Comparison of ENCODE assay signal across 8 cellular contexts in the genomic region with DNA sequence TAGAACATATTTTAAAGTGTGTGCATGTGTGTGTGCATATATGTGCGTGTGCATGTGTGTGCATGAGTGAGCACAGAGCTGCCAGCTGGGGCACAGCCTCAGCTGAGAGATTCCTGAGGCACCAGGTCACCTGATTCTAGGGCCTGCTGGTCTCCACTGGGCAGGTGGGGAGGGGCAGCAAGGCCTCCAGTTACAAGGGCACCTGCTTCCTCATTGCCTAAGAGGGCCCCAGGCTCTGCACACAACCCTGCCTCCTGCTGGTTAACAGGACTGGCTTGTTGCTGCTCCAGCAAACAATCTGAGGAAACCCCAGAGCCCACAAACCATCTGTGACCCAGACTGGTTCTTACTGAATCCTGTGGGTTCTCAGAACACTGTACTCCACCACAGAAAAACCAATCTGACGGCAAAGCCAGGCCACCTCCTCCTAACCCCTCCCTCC. TPM values are rescaled to one million over a fixed set of nuclear protein-coding genes. Genes with fewer than 3 reads are reported as not detected.
A peak's percentile ranks its signal among the peaks of the same experiment; 100 is the strongest.
DNase-seq lines count a peak whose midpoint lies in the region; ATAC-seq lines count a peak whose summit lies in the region.

No MANE protein-coding gene starts in this region.

- no peak overlapping the region for H3K4me3 Mint-ChIP-seq in activated CD8-positive, alpha-beta T cell treated with anti-CD3 and anti-CD28 coated beads, Interleukin-2, amount 10 ng/mL, durations not matched to agents 7 days and 5 days

- H3K27me3 Mint-ChIP-seq in activated CD8-positive, alpha-beta T cell treated with anti-CD3 and anti-CD28 coated beads, Interleukin-2, amount 10 ng/mL, durations not matched to agents 7 days and 5 days (ENCODE audit: low read depth): peaks cover 16% of the 10 kb centered on the region

- DNase-seq in D341Med (ENCODE audit: low spot score) (peak; percentile 75), NCI-H526 treated with DMSO at 0.1 percent for 48 hours (lab: John Stamatoyannopoulos, UW) (peak; percentile 89), retina (peak; percentile 67), SW 1271 (lab: John Stamatoyannopoulos, UW) (no peak)
- peak; percentile 94 for DNase-seq in activated CD8-positive, alpha-beta T cell treated with anti-CD3 and anti-CD28 coated beads, Interleukin-2, amount 10 ng/mL, durations not matched to agents 7 days and 5 days

- CTCF ChIA-PET in activated CD8-positive, alpha-beta T cell treated with anti-CD3 and anti-CD28 coated beads, Interleukin-2, amount 10 ng/mL, durations not matched to agents 7 days and 5 days (lab: Charles Lee): interaction anchor here (0.6 to 7.0 kb wide), 21 partner anchors 13 to 393 kb away, joined by 3 to 123 read pairs (median 4); partner anchors contain the start of genes PM20D2, PNRC1 and RRAGD

- H3K4me1 Mint-ChIP-seq in activated CD8-positive, alpha-beta T cell treated with anti-CD3 and anti-CD28 coated beads, Interleukin-2, amount 10 ng/mL, durations not matched to agents 7 days and 5 days (ENCODE audit: low read depth): peaks cover 36% of the 10 kb centered on the region

- POLR2A ChIA-PET in activated CD8-positive, alpha-beta T cell treated with anti-CD3 and anti-CD28 coated beads, Interleukin-2, amount 10 ng/mL, durations not matched to agents 7 days and 5 days (lab: Charles Lee): no interaction called here

- H3K9me3 Mint-ChIP-seq in activated CD8-positive, alpha-beta T cell treated with anti-CD3 and anti-CD28 coated beads, Interleukin-2, amount 10 ng/mL, durations not matched to agents 7 days and 5 days (ENCODE audit: insufficient read depth): no peaks in the 10 kb centered on the region

- ATAC-seq in GM21360 (IDR thresholded peaks at IDR 0.05; ENCODE audit: unreplicated experiment): peak; percentile 70
- peak; percentile 76 for ATAC-seq in HG03520 (IDR thresholded peaks at IDR 0.05; ENCODE audit: unreplicated experiment)
- ATAC-seq in activated CD8-positive, alpha-beta T cell treated with anti-CD3 and anti-CD28 coated beads, Interleukin-2, amount 10 ng/mL, durations not matched to agents 7 days and 5 days: peak; percentile 92
- ATAC-seq in esophagus mucosa: peak; percentile 95

- peak overlapping the region; percentile 43 for H3K27ac Mint-ChIP-seq in activated CD8-positive, alpha-beta T cell treated with anti-CD3 and anti-CD28 coated beads, Interleukin-2, amount 10 ng/mL, durations not matched to agents 7 days and 5 days

- H3K36me3 Mint-ChIP-seq in activated CD8-positive, alpha-beta T cell treated with anti-CD3 and anti-CD28 coated beads, Interleukin-2, amount 10 ng/mL, durations not matched to agents 7 days and 5 days (ENCODE audit: low read depth): no peaks in the 10 kb centered on the region

RNA-seq across cellular contexts. Expression of gene UBE2J1, which starts 22.9 kb away (rescaled TPM):
- total RNA-seq in activated CD8-positive, alpha-beta T cell treated with anti-CD3 and anti-CD28 coated beads, Interleukin-2, amount 10 ng/mL, durations not matched to agents 7 days and 5 days: 10 to 100 TPM; 30.1 to 30.3 TPM
- 22.6 TPM for total RNA-seq in esophagus mucosa

RNA-seq across cellular contexts. Expression of gene RRAGD, which starts 36.6 kb away (rescaled TPM):
- 1 to 10 TPM; 2.5 to 3.7 TPM for total RNA-seq in activated CD8-positive, alpha-beta T cell treated with anti-CD3 and anti-CD28 coated beads, Interleukin-2, amount 10 ng/mL, durations not matched to agents 7 days and 5 days
- 40.4 TPM for total RNA-seq in esophagus mucosa

RNA-seq across cellular contexts. Expression of gene ANKRD6, which starts 57.5 kb away (rescaled TPM):
- total RNA-seq in activated CD8-positive, alpha-beta T cell treated with anti-CD3 and anti-CD28 coated beads, Interleukin-2, amount 10 ng/mL, durations not matched to agents 7 days and 5 days: 1 to 10 TPM; 9.1 TPM
- total RNA-seq in esophagus mucosa: 9.9 TPM

Comparison
In these comparisons a context has a peak if more than half of its experiments do, and no peak if none do; other contexts are left out.
1. DNase-seq: peak in D341Med (single experiment), NCI-H526 treated with DMSO at 0.1 percent for 48 hours (single experiment), activated CD8-positive, alpha-beta T cell treated with anti-CD3 and anti-CD28 coated beads, Interleukin-2, amount 10 ng/mL, durations not matched to agents 7 days and 5 days (single experiment) and retina (single experiment); none in SW 1271 (0 of 2).
2. Peak in every context shown above with its lines, with median percentiles within 50 percentile points of each other: ATAC-seq.